10 cellular contexts compared by ENCODE assay signal in genomic region chr12:92493816-92494215, GRCh38.
DNase-seq lines count a peak whose midpoint lies in the region; ATAC-seq and TF ChIP-seq lines count a peak whose summit lies in the region.
"Had no signal": no experiment of that assay in that cellular context is flagged by ENCODE, and none has a peak within 500 bp of the region (broad histone marks: within the 10 kb centered on the region; RNA-seq: fewer than 3 reads in every experiment).

No MANE protein-coding gene starts in this region.

- peak overlapping the region; percentile 27; the same call in 1 of the 2 replicates for H3K9ac ChIP-seq in OCI-LY3 (ENCODE audit: low read length)

- DNase-seq in GM10248 (ENCODE audit: extremely low spot score) (peak; percentile 28), dermis blood vessel endothelial cell (no peak), C1 segment of cervical spinal cord (lab: John Stamatoyannopoulos, UW) (no peak), foreskin keratinocyte (no peak), ascending aorta (ENCODE audit: low spot score in 2 of 2) (no peak)

- POLR2A ChIA-PET in GM10248 (lab: Yijun Ruan, JAX) = interaction anchor here (2.3 to 2.6 kb wide), 2 partner anchors 9 to 348 kb away, joined by 12 read pairs; partner anchors contain the start of gene BTG1

- H3K36me3 ChIP-seq in OCI-LY3 (replicated peaks; ENCODE audit: low read depth, low read length) (peaks cover 20% of the 10 kb centered on the region), ascending aorta (no peaks in the 10 kb centered on the region)
- H3K36me3 ChIP-seq: SJSA1 had no signal

- CTCF ChIA-PET in GM10248 (lab: Yijun Ruan, JAX) = interaction anchor here (0.7 to 4.5 kb wide), 15 partner anchors 8 to 1112 kb away, joined by 3 to 65 read pairs (median 4); partner anchors contain the start of gene BTG1

- H3K4me2 ChIP-seq in OCI-LY3 (ENCODE audit: low read length) = peak overlapping the region; percentile 75

- no peaks in the 10 kb centered on the region for H3K27me3 ChIP-seq in OCI-LY3 (ENCODE audit: low read depth, low read length)
- no peaks in the 10 kb centered on the region for H3K27me3 ChIP-seq in foreskin keratinocyte
- H3K27me3 ChIP-seq in ascending aorta = no peaks in the 10 kb centered on the region
- H3K27me3 ChIP-seq: SJSA1 had no signal

- no peak overlapping the region for H2AFZ ChIP-seq in OCI-LY3 (ENCODE audit: low read depth, low read length)

- TF ChIP-seq CTCF in GM10248 (IDR thresholded peaks at IDR 0.05; ENCODE audit: control extremely low read depth, extremely low read depth, low read depth, missing control alignments) (no peak), OCI-LY3 (IDR thresholded peaks at IDR 0.05; ENCODE audit: low read depth, low read length) (no peak), foreskin keratinocyte (conservative IDR thresholded peaks at IDR 0.05) (no peak), ascending aorta (IDR thresholded peaks at IDR 0.05) (no peak)

- peak overlapping the region; percentile 2; the same call in 1 of the 2 replicates for H3K4me3 ChIP-seq in OCI-LY3 (ENCODE audit: low read length)
- no peak overlapping the region for H3K4me3 ChIP-seq in ascending aorta
- H3K4me3 ChIP-seq: SJSA1 had no signal

- no peaks in the 10 kb centered on the region for H4K20me1 ChIP-seq in OCI-LY3 (ENCODE audit: insufficient read depth, low read length)

- intact Hi-C loops in ascending aorta (cut with DNase I) = no loop called here

- peak; percentile 74 for ATAC-seq in GM19351 (IDR thresholded peaks at IDR 0.05; ENCODE audit: unreplicated experiment)
- ATAC-seq in HG03025 (IDR thresholded peaks at IDR 0.05; ENCODE audit: low FRiP score, unreplicated experiment) = peak; percentile 47
- ATAC-seq in foreskin keratinocyte = no peak

- H3K4me1 ChIP-seq in OCI-LY3 (ENCODE audit: low read length) (peaks cover 75% of the 10 kb centered on the region), foreskin keratinocyte (no peaks in the 10 kb centered on the region), ascending aorta (no peaks in the 10 kb centered on the region)
- H3K4me1 ChIP-seq: SJSA1 had no signal

- H3K9me3 ChIP-seq in OCI-LY3 (ENCODE audit: insufficient read depth, low read length) (peaks cover 15% of the 10 kb centered on the region), ascending aorta (peaks cover 0 to 13% of the 10 kb centered on the region in 2 donors)
- H3K9me3 ChIP-seq: SJSA1 had no signal

- no peaks in the 10 kb centered on the region for H3K79me2 ChIP-seq in OCI-LY3 (ENCODE audit: low read length)

- H3K27ac ChIP-seq in OCI-LY3 (ENCODE audit: low read length) (peak overlapping the region; percentile 77), foreskin keratinocyte (no peak overlapping the region), ascending aorta (no peak overlapping the region)
- H3K27ac ChIP-seq: C4-2B, SJSA1 had no signal
